Comparison of ENCODE assay signal across 2 cellular contexts in the genomic region with DNA sequence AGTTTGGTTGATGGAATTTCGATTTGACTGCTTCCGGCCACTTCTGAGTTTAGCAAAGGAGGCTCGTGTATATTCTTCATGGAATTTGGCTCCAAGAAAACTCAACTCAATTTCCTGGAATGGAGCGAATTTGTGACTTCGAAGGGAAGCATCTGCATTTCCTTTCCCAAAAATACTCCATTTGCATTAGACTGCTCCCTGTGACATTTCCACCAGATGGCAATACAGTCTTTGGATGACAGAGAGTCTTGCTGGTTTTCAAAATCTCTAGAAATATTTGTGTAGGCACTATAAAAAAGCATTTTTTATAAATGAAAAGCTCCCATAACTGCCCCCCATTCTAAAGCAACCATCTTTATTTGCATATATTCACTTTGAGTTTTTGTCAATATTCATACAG.
A peak's percentile ranks its signal among the peaks of the same experiment; 100 is the strongest.
TF ChIP-seq lines count a peak whose summit lies in the region.

No MANE protein-coding gene starts in this region.

TF ChIP-seq in HCT116, 20 proteins besides CTCF, POLR2A, EP300 and RAD21:
- no peak for TF ChIP-seq REST (IDR thresholded peaks at IDR 0.05; ENCODE audit: low read depth)

TF ChIP-seq in HepG2, 621 proteins besides CTCF, POLR2A, EP300 and RAD21:
- TF ChIP-seq ZUFSP (CRISPR knock-in tag; IDR thresholded peaks at IDR 0.05; ENCODE audit: borderline replicate concordance) = no peak
- TF ChIP-seq ZNF564 (CRISPR knock-in tag; IDR thresholded peaks at IDR 0.05) = no peak
- TF ChIP-seq, protein P1, sequence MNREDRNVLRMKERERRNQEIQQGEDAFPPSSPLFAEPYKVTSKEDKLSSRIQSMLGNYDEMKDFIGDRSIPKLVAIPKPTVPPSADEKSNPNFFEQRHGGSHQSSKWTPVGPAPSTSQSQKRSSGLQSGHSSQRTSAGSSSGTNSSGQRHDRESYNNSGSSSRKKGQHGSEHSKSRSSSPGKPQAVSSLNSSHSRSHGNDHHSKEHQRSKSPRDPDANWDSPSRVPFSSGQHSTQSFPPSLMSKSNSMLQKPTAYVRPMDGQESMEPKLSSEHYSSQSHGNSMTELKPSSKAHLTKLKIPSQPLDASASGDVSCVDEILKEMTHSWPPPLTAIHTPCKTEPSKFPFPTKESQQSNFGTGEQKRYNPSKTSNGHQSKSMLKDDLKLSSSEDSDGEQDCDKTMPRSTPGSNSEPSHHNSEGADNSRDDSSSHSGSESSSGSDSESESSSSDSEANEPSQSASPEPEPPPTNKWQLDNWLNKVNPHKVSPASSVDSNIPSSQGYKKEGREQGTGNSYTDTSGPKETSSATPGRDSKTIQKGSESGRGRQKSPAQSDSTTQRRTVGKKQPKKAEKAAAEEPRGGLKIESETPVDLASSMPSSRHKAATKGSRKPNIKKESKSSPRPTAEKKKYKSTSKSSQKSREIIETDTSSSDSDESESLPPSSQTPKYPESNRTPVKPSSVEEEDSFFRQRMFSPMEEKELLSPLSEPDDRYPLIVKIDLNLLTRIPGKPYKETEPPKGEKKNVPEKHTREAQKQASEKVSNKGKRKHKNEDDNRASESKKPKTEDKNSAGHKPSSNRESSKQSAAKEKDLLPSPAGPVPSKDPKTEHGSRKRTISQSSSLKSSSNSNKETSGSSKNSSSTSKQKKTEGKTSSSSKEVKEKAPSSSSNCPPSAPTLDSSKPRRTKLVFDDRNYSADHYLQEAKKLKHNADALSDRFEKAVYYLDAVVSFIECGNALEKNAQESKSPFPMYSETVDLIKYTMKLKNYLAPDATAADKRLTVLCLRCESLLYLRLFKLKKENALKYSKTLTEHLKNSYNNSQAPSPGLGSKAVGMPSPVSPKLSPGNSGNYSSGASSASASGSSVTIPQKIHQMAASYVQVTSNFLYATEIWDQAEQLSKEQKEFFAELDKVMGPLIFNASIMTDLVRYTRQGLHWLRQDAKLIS (CRISPR knock-in tag; IDR thresholded peaks at IDR 0.05) = no peak
- TF ChIP-seq ARNTL (CRISPR knock-in tag; IDR thresholded peaks at IDR 0.05) = no peak
- no peak for TF ChIP-seq ZBTB34 (CRISPR knock-in tag; IDR thresholded peaks at IDR 0.05)
- TF ChIP-seq STAG1 (CRISPR knock-in tag; IDR thresholded peaks at IDR 0.05) = peak; percentile 44
- no peak for TF ChIP-seq ZNF441 (CRISPR knock-in tag; IDR thresholded peaks at IDR 0.05; ENCODE audit: borderline replicate concordance)
